1 cellular context compared by ENCODE assay signal in the genomic region with DNA sequence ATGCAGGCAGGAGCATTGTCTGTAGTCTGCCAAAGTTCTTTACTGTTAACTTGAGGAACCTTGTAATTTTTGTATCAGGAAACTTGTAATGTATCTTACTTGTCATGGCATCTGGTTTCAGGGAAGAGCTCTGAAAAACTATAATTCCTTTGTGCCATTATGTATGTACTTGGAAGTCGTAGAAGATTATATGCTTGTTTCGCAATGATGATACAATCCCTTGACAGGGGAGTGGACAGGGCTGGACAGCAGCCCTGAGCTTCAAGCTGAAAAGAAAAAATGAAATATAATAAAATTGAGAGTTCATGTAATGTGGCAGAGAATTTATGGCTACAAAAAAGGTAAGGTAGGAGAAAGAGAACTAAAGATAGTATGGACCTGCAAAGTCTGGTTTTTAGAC.
TF ChIP-seq lines count a peak whose summit lies in the region.

No MANE protein-coding gene starts in this region.

TF ChIP-seq in H1, 55 proteins besides CTCF, POLR2A, EP300 and RAD21 (continued from another document):
- TF ChIP-seq CHD2 (IDR thresholded peaks at IDR 0.05; ENCODE audit: low read length) (no peak), HDAC6 (IDR thresholded peaks at IDR 0.05; ENCODE audit: low read depth, low read length) (no peak), SAP30 (IDR thresholded peaks at IDR 0.05; ENCODE audit: insufficient read depth, insufficient replicate concordance, low read length) (no peak)
